ENCODE assay signal across 8 cellular contexts in the genomic region with DNA sequence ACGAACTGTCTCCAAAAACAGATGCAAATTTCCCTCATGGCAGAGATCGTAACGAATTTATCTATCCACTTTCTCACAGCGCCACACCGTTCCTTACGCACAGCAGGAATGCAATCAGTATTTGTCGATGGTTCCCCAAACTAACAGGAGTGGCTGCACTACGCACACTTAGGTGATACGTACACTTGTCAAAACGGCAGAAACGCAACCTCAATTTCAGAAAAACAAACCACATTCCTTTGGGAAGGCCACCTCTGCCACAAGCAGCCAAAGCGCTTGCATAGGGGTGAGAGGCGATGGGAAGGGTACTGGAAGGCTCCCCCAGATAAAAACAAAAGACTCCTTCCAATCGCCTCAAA. TPM values are rescaled to one million over a fixed set of nuclear protein-coding genes. Genes with fewer than 3 reads are reported as not detected.
DNase-seq lines count a peak whose midpoint lies in the region; ATAC-seq, FAIRE-seq and TF ChIP-seq lines count a peak whose summit lies in the region.

No MANE protein-coding gene starts in this region.

- peak; percentile 71 for FAIRE-seq in keratinocyte (lab: Jason Lieb, UNC)

- peaks cover 14% of the 10 kb centered on the region for H3K4me1 ChIP-seq in keratinocyte (ENCODE audit: control insufficient read depth, extremely low read depth, insufficient read depth, low read length)

- H3K4me3 ChIP-seq in keratinocyte (ENCODE audit: control insufficient read depth in 2 of 3, extremely low read depth in 1 of 3, insufficient read depth in 2 of 3, low read depth in 1 of 3, low read length in 3 of 3): peak overlapping the region; percentile 70 to 96 (median 74)

- H3K36me3 Mint-ChIP-seq in MCF 10A (ENCODE audit: insufficient read depth, unreplicated experiment): no peaks in the 10 kb centered on the region

- H3K27me3 ChIP-seq in keratinocyte (ENCODE audit: control insufficient read depth, extremely low read depth, insufficient read depth, low read length): no peaks in the 10 kb centered on the region

- POLR2A ChIA-PET in MCF 10A (lab: Yijun Ruan, JAX): interaction anchor here (0.6 to 3.8 kb wide), 12 partner anchors 10 to 856 kb away, joined by 3 to 131 read pairs (median 4); partner anchors contain the start of genes CASP8AP2, LYRM2 and RNGTT

- H3K9ac ChIP-seq in keratinocyte (ENCODE audit: control insufficient read depth, extremely low read depth, insufficient read depth, low read length): peak overlapping the region; percentile 82

- H3K9me3 Mint-ChIP-seq in MCF 10A (ENCODE audit: unreplicated experiment): no peaks in the 10 kb centered on the region

- H2AFZ ChIP-seq in keratinocyte (ENCODE audit: control insufficient read depth, low read length): peak overlapping the region; percentile 74

- peak overlapping the region; percentile 86 for H3K4me3 Mint-ChIP-seq in MCF 10A (ENCODE audit: unreplicated experiment)

- dilution Hi-C loops in keratinocyte (cut with MboI; ENCODE audit: extremely low pct_ligation_motif_present, low sequenced_read_pairs): no loop called here

- peak; percentile 26 for ATAC-seq in HG02943 (IDR thresholded peaks at IDR 0.05; ENCODE audit: low read depth, unreplicated experiment)

- CTCF ChIA-PET in MCF 10A (lab: Yijun Ruan, JAX): interaction anchor here (0.6 to 2.6 kb wide), 2 partner anchors 10 to 745 kb away, joined by 4 to 12 read pairs; partner anchors contain the start of gene CASP8AP2

- H4K20me1 ChIP-seq in keratinocyte (ENCODE audit: control insufficient read depth, extremely low read depth, insufficient read depth, low read length): peaks cover 6% of the 10 kb centered on the region

- intact Hi-C loops in MCF 10A (cut with micrococcal nuclease) (loop anchor here (1.0 kb wide), 1 partner anchor 102 kb away; no protein-coding TSS in a partner anchor), posterior vena cava (cut with DNase I) (no loop called here)

- H3K36me3 ChIP-seq in keratinocyte (ENCODE audit: control insufficient read depth in 2 of 2, extremely low read depth in 1 of 2, insufficient read depth in 2 of 2, low read length in 2 of 2): no peaks in the 10 kb centered on the region

- H3K79me2 ChIP-seq in keratinocyte (ENCODE audit: control insufficient read depth, insufficient read depth, low read length): peaks cover 51% of the 10 kb centered on the region

- peak overlapping the region; percentile 85 for H3K4me2 ChIP-seq in keratinocyte (ENCODE audit: control insufficient read depth, extremely low read depth, insufficient read depth, low read depth, low read length)

- DNase-seq in stimulated activated CD4-positive, alpha-beta T cell treated with anti-CD3 and anti-CD28 coated beads, Interleukin-15, amount 100 ng/mL, for 24 hours: peak; percentile 29
- DNase-seq in stimulated activated CD4-positive, alpha-beta T cell treated with anti-CD3 and anti-CD28 coated beads, Interleukin-12 subunit alpha, Interleukin-12 subunit beta, amount 100 ng/mL, for 4 hours: no peak
- DNase-seq in NCI-H748 treated with DMSO at 0.1 percent for 48 hours (lab: John Stamatoyannopoulos, UW) (peak; percentile 28), MCF 10A (ENCODE audit: unreplicated experiment) (peak; percentile 43), keratinocyte (ENCODE audit: low read depth, low spot score) (no peak), posterior vena cava (ENCODE audit: low spot score) (no peak)
- DNase-seq in stimulated activated CD8-positive, alpha-beta memory T cell treated with anti-CD3 and anti-CD28 coated beads, Interleukin-4, amount 100 ng/mL, for 48 hours: peak; percentile 34

- H3K27ac ChIP-seq in keratinocyte (ENCODE audit: control insufficient read depth, insufficient read depth, low read length): peak overlapping the region; percentile 80

- peak overlapping the region; percentile 77 for H3K27ac Mint-ChIP-seq in MCF 10A (ENCODE audit: low read depth, unreplicated experiment)

- no peaks in the 10 kb centered on the region for H3K9me1 ChIP-seq in keratinocyte (ENCODE audit: control insufficient read depth, extremely low read depth, insufficient read depth, low read length)

- no peaks in the 10 kb centered on the region for H3K27me3 Mint-ChIP-seq in MCF 10A (ENCODE audit: insufficient read depth, unreplicated experiment)

- no peaks in the 10 kb centered on the region for H3K9me3 ChIP-seq in keratinocyte (ENCODE audit: control insufficient read depth, low read depth, low read length)

- H3K4me1 Mint-ChIP-seq in MCF 10A (ENCODE audit: insufficient read depth, unreplicated experiment): peaks cover 11% of the 10 kb centered on the region

- TF ChIP-seq CTCF in MCF 10A (IDR thresholded peaks at IDR 0.05; ENCODE audit: unreplicated experiment) (no peak), keratinocyte (optimal IDR thresholded peaks at IDR 0.05 in 1 of 3, IDR thresholded peaks at IDR 0.05 in 1 of 3, conservative IDR thresholded peaks at IDR 0.05 in 1 of 3; ENCODE audit: extremely low read depth in 1 of 3, insufficient read depth in 2 of 3, low read length in 3 of 3) (peak in 1 of 3 experiments; percentile 24)

- BruUV-seq in MCF 10A (replicated peaks; lab: Mats Ljungman, UMichigan): no TSS peak

RNA-seq across cellular contexts. Expression of gene MDN1, which starts 0.6 kb away (rescaled TPM):
- total RNA-seq in MCF 10A (2022) (31.1 and 39.2 TPM in 2 replicates), posterior vena cava (10 to 100 TPM; 27.3 to 30.0 TPM)
- 6.7 to 16.0 TPM (median 10.1 TPM) in 3 replicates for polyA plus RNA-seq in keratinocyte
- 6.5 TPM for polyA plus RNA-seq in keratinocyte (2011; ENCODE audit: low read depth)
- polyA plus RNA-seq in keratinocyte (2011; cell fraction: cytosol; rRNA removed): 4.8 and 9.1 TPM in 2 replicates
- 47.8 and 64.0 TPM in 2 replicates for polyA plus RNA-seq in keratinocyte (2011; cell fraction: nucleus; rRNA removed)
- polyA plus RNA-seq in keratinocyte (2012; ENCODE audit: low replicate concordance): 14.3 and 14.9 TPM in 2 replicates
- 14.1 to 38.4 TPM (median 21.3 TPM) in 3 replicates for polyA minus RNA-seq in keratinocyte
- 6.3 TPM for polyA minus RNA-seq in keratinocyte (2011; cell fraction: cytosol; rRNA and poly(A)+ RNA removed)
- 38.2 and 65.8 TPM in 2 replicates for polyA minus RNA-seq in keratinocyte (2011; cell fraction: nucleus; rRNA and poly(A)+ RNA removed)

RNA-seq across cellular contexts. Expression of gene CASP8AP2, which starts 10.7 kb away (rescaled TPM):
- total RNA-seq in MCF 10A (2022): 11.3 and 11.5 TPM in 2 replicates
- 4.9 to 8.5 TPM (median 5.4 TPM) in 3 replicates for polyA plus RNA-seq in keratinocyte
- 18.4 TPM for polyA plus RNA-seq in keratinocyte (2011; ENCODE audit: low read depth)
- 1.8 and 3.6 TPM in 2 replicates for polyA plus RNA-seq in keratinocyte (2011; cell fraction: cytosol; rRNA removed)
- 7.3 and 10.0 TPM in 2 replicates for polyA plus RNA-seq in keratinocyte (2011; cell fraction: nucleus; rRNA removed)
- polyA plus RNA-seq in keratinocyte (2012; ENCODE audit: low replicate concordance): 4.4 and 5.3 TPM in 2 replicates
- 2.3 to 14.3 TPM (median 6.7 TPM) in 3 replicates for polyA minus RNA-seq in keratinocyte
- polyA minus RNA-seq in keratinocyte (2011; cell fraction: cytosol; rRNA and poly(A)+ RNA removed): 4.6 TPM
- 7.6 and 15.6 TPM in 2 replicates for polyA minus RNA-seq in keratinocyte (2011; cell fraction: nucleus; rRNA and poly(A)+ RNA removed)
- 10 to 100 TPM; 18.2 to 18.8 TPM for total RNA-seq in posterior vena cava

Comparison
In these comparisons a context has a peak if more than half of its experiments do, and no peak if none do; other contexts are left out.
1. DNase-seq: peak in stimulated activated CD4-positive, alpha-beta T cell treated with anti-CD3 and anti-CD28 coated beads, Interleukin-15, amount 100 ng/mL, for 24 hours (single experiment), NCI-H748 treated with DMSO at 0.1 percent for 48 hours (single experiment), MCF 10A (single experiment) and stimulated activated CD8-positive, alpha-beta memory T cell treated with anti-CD3 and anti-CD28 coated beads, Interleukin-4, amount 100 ng/mL, for 48 hours (single experiment); none in stimulated activated CD4-positive, alpha-beta T cell treated with anti-CD3 and anti-CD28 coated beads, Interleukin-12 subunit alpha, Interleukin-12 subunit beta, amount 100 ng/mL, for 4 hours (single experiment), keratinocyte (single experiment) and posterior vena cava (single experiment).